In genomic region chr4:36303430-36304137, GRCh38 we compare ENCODE assay signal across 12 cellular contexts. TPM values are rescaled to one million over a fixed set of nuclear protein-coding genes. Genes with fewer than 3 reads are reported as not detected.
DNase-seq lines count a peak whose midpoint lies in the region; ATAC-seq and TF ChIP-seq lines count a peak whose summit lies in the region.
"Had no signal": no experiment of that assay in that cellular context is flagged by ENCODE, and none has a peak within 500 bp of the region (broad histone marks: within the 10 kb centered on the region; RNA-seq: fewer than 3 reads in every experiment).

No MANE protein-coding gene starts in this region.

- no peaks in the 10 kb centered on the region for H3K27me3 ChIP-seq in A673 (replicated peaks; ENCODE audit: insufficient read depth, low read depth, low read length, poor library complexity)

- no peak for TF ChIP-seq CTCF in A673 (conservative IDR thresholded peaks at IDR 0.05; ENCODE audit: low read depth, low read length)

- no peak overlapping the region for H3K27ac ChIP-seq in caudate nucleus (ENCODE audit: low read depth, low read length)
- H3K27ac ChIP-seq in A673 (ENCODE audit: low read depth, low read length, poor library complexity, severe bottlenecking): no peak overlapping the region
- H3K27ac ChIP-seq: VCaP had no signal

- ATAC-seq in GM18867 (IDR thresholded peaks at IDR 0.05; ENCODE audit: unreplicated experiment) (peak; percentile 83), GM21737 (IDR thresholded peaks at IDR 0.05; ENCODE audit: unreplicated experiment) (peak; percentile 93), HG03469 (IDR thresholded peaks at IDR 0.05; ENCODE audit: unreplicated experiment) (peak; percentile 65)

- CTCF ChIA-PET in A673 (lab: Charles Lee): no interaction called here

- no peaks in the 10 kb centered on the region for H3K9me3 ChIP-seq in A673 (ENCODE audit: low read depth, low read length, poor library complexity, severe bottlenecking)

- peaks cover 21 to 78% of the 10 kb centered on the region in 2 donors for H3K4me1 Mint-ChIP-seq in immature natural killer cell

- H3K27ac Mint-ChIP-seq in immature natural killer cell: peak overlapping the region; percentile 4 to 81 (median 58)

- no peaks in the 10 kb centered on the region for H3K4me1 ChIP-seq in A673 (ENCODE audit: insufficient read depth, low read length, poor library complexity, severe bottlenecking)

- no TSS peak for BruUV-seq in A673 (replicated peaks; lab: Mats Ljungman, UMichigan)

- peaks cover 26 to 45% (median 33%) of the 10 kb centered on the region in 3 donors for H3K36me3 Mint-ChIP-seq in immature natural killer cell

- H3K4me3 ChIP-seq in A673 (ENCODE audit: low read depth, low read length, poor library complexity, severe bottlenecking): no peak overlapping the region

- H3K27me3 Mint-ChIP-seq in immature natural killer cell (ENCODE audit: low read depth in 3 of 3): no peaks in the 10 kb centered on the region

- peak overlapping the region in 3 of 5 donors; percentile 15 to 34 (median 23) for H3K4me3 Mint-ChIP-seq in immature natural killer cell

- DNase-seq in immature natural killer cell (peak in 1 of 3 donors; percentile 26), caudate nucleus (lab: John Stamatoyannopoulos, UW) (no peak), NCI-H128 (lab: John Stamatoyannopoulos, UW; ENCODE audit: unreplicated experiment) (no peak), iPS-NIHi7 (ENCODE audit: extremely low spot score) (no peak), A673 (ENCODE audit: low spot score) (no peak)
- DNase-seq: EL, glutamatergic neuron had no signal

- H3K36me3 ChIP-seq in A673 (ENCODE audit: insufficient read depth, low read length, poor library complexity, severe bottlenecking): no peaks in the 10 kb centered on the region

- POLR2A ChIA-PET in A673 (lab: Charles Lee; ENCODE audit: low non-redundant PET): no interaction called here

- intact Hi-C loops in A673 (cut with micrococcal nuclease; ENCODE audit: unreplicated experiment): no loop called here

- H3K9me3 Mint-ChIP-seq in immature natural killer cell: no peaks in the 10 kb centered on the region

RNA-seq across cellular contexts. Expression of gene DTHD1, which starts 22.2 kb away (rescaled TPM):
- polyA plus RNA-seq in immature natural killer cell: 10 to 100 TPM in 2 of 3 donors, 1 to 10 TPM in 1; 7.4 to 30.0 (median 15.6) TPM
- total RNA-seq in A673 (2021): not detected in 2 replicates
- polyA plus RNA-seq: neural cell had no signal

RNA-seq across cellular contexts. Expression of gene ARAP2, which starts 59.3 kb away (rescaled TPM):
- polyA plus RNA-seq in immature natural killer cell: 10 to 100 TPM; 34.7 to 62.7 (median 38.9) TPM
- 0.06 and 0.20 TPM in 2 replicates for total RNA-seq in A673 (2021)
